In genomic region chr5:77438057-77438456, GRCh38 we compare ENCODE assay signal across 19 cellular contexts. TPM values are rescaled to one million over a fixed set of nuclear protein-coding genes. Genes with fewer than 3 reads are reported as not detected.
DNase-seq lines count a peak whose midpoint lies in the region; ATAC-seq, FAIRE-seq and TF ChIP-seq lines count a peak whose summit lies in the region.
"Had no signal": no experiment of that assay in that cellular context is flagged by ENCODE, and none has a peak within 500 bp of the region (broad histone marks: within the 10 kb centered on the region; RNA-seq: fewer than 3 reads in every experiment).

No MANE protein-coding gene starts in this region.

- intact Hi-C loops in MCF 10A (cut with micrococcal nuclease) (no loop called here), mammary epithelial cell (cut with micrococcal nuclease) (loop anchor here (10.0 kb wide), 1 partner anchor 293 kb away; no protein-coding TSS in a partner anchor), pancreas (cut with DNase I) (no loop called here)

- dilution Hi-C loops in mammary epithelial cell (cut with HindIII; ENCODE audit: low sequenced_read_pairs), result no loop called here

- H3K79me2 ChIP-seq in mammary epithelial cell (ENCODE audit: insufficient read depth, low read length), result no peaks in the 10 kb centered on the region

- POLR2A ChIA-PET in MCF 10A (lab: Yijun Ruan, JAX), result no interaction called here

- no peaks in the 10 kb centered on the region for H3K27me3 Mint-ChIP-seq in MCF 10A (ENCODE audit: insufficient read depth, unreplicated experiment)
- H3K27me3 Mint-ChIP-seq: CD4-positive, alpha-beta T cell had no signal

- H3K36me3 ChIP-seq in mammary epithelial cell (ENCODE audit: insufficient read depth, low read length), result peaks cover 13% of the 10 kb centered on the region
- H3K36me3 ChIP-seq in pancreas, result peaks cover 3 to 10% (median 4%) of the 10 kb centered on the region in 3 donors

- H3K4me2 ChIP-seq in mammary epithelial cell (ENCODE audit: insufficient read depth, low read depth, low read length), result no peak overlapping the region
- H3K4me2 ChIP-seq: A549 had no signal

- no peak for DNase-seq in MCF 10A (ENCODE audit: unreplicated experiment)
- DNase-seq in mammary epithelial cell, result no peak
- peak; percentile 20 to 58 for DNase-seq in cerebellar nuclear complex (lab: John Stamatoyannopoulos, UW)
- no peak for DNase-seq in pancreas
- DNase-seq in A172 (ENCODE audit: low spot score), result no peak
- no peak for DNase-seq in NCI-H2227 (lab: John Stamatoyannopoulos, UW; ENCODE audit: unreplicated experiment)
- DNase-seq: AML-193; Caco-2; CD4-positive, alpha-beta T cell; DMS79 treated with DMSO at 0.1 percent for 48 hours; GOT3; H7; HFFc6 had no signal

- H3K9me3 ChIP-seq in mammary epithelial cell (replicated peaks; ENCODE audit: insufficient read depth, low read length), result no peaks in the 10 kb centered on the region
- no peaks in the 10 kb centered on the region for H3K9me3 ChIP-seq in pancreas
- H3K9me3 ChIP-seq: A549, Caco-2 had no signal

- peak overlapping the region; percentile 55 for H3K27ac Mint-ChIP-seq in MCF 10A (ENCODE audit: low read depth, unreplicated experiment)
- H3K27ac Mint-ChIP-seq: CD4-positive, alpha-beta T cell; HFFc6 had no signal

- no peak for TF ChIP-seq CTCF in MCF 10A (IDR thresholded peaks at IDR 0.05; ENCODE audit: unreplicated experiment)
- no peak for TF ChIP-seq CTCF in mammary epithelial cell (conservative IDR thresholded peaks at IDR 0.05 in 1 of 2, IDR thresholded peaks at IDR 0.05 in 1 of 2; ENCODE audit: extremely low read depth in 1 of 2, insufficient read depth in 1 of 2, low read depth in 1 of 2, low read length in 2 of 2)
- no peak for TF ChIP-seq CTCF in pancreas (IDR thresholded peaks at IDR 0.05)

- no peaks in the 10 kb centered on the region for H3K27me3 ChIP-seq in mammary epithelial cell (ENCODE audit: insufficient read depth, low read length)
- no peaks in the 10 kb centered on the region for H3K27me3 ChIP-seq in pancreas

- H2AFZ ChIP-seq in mammary epithelial cell (ENCODE audit: low read depth, low read length), result no peak overlapping the region

- H3K4me3 ChIP-seq in mammary epithelial cell (replicated peaks in 1 of 3; ENCODE audit: insufficient read depth in 1 of 3, low read depth in 2 of 3, low read length in 3 of 3) (no peak overlapping the region), pancreas (no peak overlapping the region)
- H3K4me3 ChIP-seq: A549, GM12878 had no signal

- CTCF ChIA-PET in MCF 10A (lab: Yijun Ruan, JAX), result interaction anchor here (0.8 to 2.6 kb wide), 9 partner anchors 12 to 562 kb away, joined by 3 to 16 read pairs (median 4); no protein-coding TSS in a partner anchor
- CTCF ChIA-PET in mammary epithelial cell (lab: Charles Lee; ENCODE audit: low non-redundant PET), result no interaction called here

- no peak overlapping the region for H3K9ac ChIP-seq in mammary epithelial cell (ENCODE audit: insufficient read depth, low read length)

- in situ Hi-C loops in mammary epithelial cell (cut with MboI; ENCODE audit: low sequenced_read_pairs in 2 of 2), result no loop called here

- H3K4me1 ChIP-seq in mammary epithelial cell (ENCODE audit: insufficient read depth, low read length) (no peaks in the 10 kb centered on the region), pancreas (no peaks in the 10 kb centered on the region)
- H3K4me1 ChIP-seq: A549 had no signal

- no peak overlapping the region for H3K4me3 Mint-ChIP-seq in MCF 10A (ENCODE audit: unreplicated experiment)
- H3K4me3 Mint-ChIP-seq: CD4-positive, alpha-beta T cell; HFFc6 had no signal

- peaks cover 63% of the 10 kb centered on the region for H3K36me3 Mint-ChIP-seq in MCF 10A (ENCODE audit: insufficient read depth, unreplicated experiment)

- H3K27ac ChIP-seq in mammary epithelial cell (ENCODE audit: insufficient read depth, low read depth, low read length) (no peak overlapping the region), pancreas (no peak overlapping the region)
- H3K27ac ChIP-seq: A549, C4-2B, HL-60 had no signal

- FAIRE-seq in pancreas (lab: Jason Lieb, UNC), result no peak
- FAIRE-seq: A549, D721Med, GM12878 had no signal

- H3K4me1 Mint-ChIP-seq in MCF 10A (ENCODE audit: insufficient read depth, unreplicated experiment), result no peaks in the 10 kb centered on the region

- ATAC-seq in pancreas, result peak in 3 of 4 donors; percentile 29 to 77 (median 40)
- ATAC-seq: A549, GM12878, HCT116 had no signal

- 71% methylated on average over 3 of the region's 3 CpGs for WGBS in mammary epithelial cell (ENCODE audit: low coverage, missing lambda C conversion rate)
- WGBS in pancreas, 2 donors, result 56 to 61% methylated on average over 3 of the region's 3 CpGs

- H3K9me3 Mint-ChIP-seq in MCF 10A (ENCODE audit: unreplicated experiment), result no peaks in the 10 kb centered on the region
- H3K9me3 Mint-ChIP-seq: CD4-positive, alpha-beta T cell; HFFc6 had no signal

- H4K20me1 ChIP-seq in mammary epithelial cell (ENCODE audit: insufficient read depth, low read length), result no peaks in the 10 kb centered on the region

- BruUV-seq in MCF 10A (replicated peaks; lab: Mats Ljungman, UMichigan) (no TSS peak), mammary epithelial cell (replicated peaks; lab: Mats Ljungman, UMichigan) (no TSS peak)

RNA-seq across cellular contexts. Expression of gene WDR41, which starts 54.1 kb away (rescaled TPM):
- total RNA-seq in MCF 10A (2022) (106 and 107 TPM in 2 replicates), mammary epithelial cell (100 to 1,000 TPM in 1 of 2 donors, 10 to 100 TPM in 1; 93.7 to 132 TPM), pancreas (10 to 100 TPM; 13.9 to 27.4 (median 19.1) TPM)
- polyA plus RNA-seq in mammary epithelial cell (56.1 TPM), pancreas (10 to 100 TPM in 1 of 2 donors, 1 to 10 TPM in 1; 7.4 to 11.5 TPM)
- 223 TPM for polyA minus RNA-seq in mammary epithelial cell
- 95.9 and 155 TPM in 2 replicates for total RNA-seq in A172 (2014; rRNA removed; shearing (Covaris generic))

Comparison
In these comparisons a context has a peak if more than half of its experiments do, and no peak if none do; other contexts are left out.
1. DNase-seq: peak in cerebellar nuclear complex (2 of 2); none in MCF 10A (single experiment), mammary epithelial cell (single experiment), pancreas (0 of 6), A172 (single experiment) and NCI-H2227 (single experiment).